1 cellular context compared by ENCODE assay signal in genomic region chr2:14303366-14304115, GRCh38.
TF ChIP-seq lines count a peak whose summit lies in the region.

No MANE protein-coding gene starts in this region.

TF ChIP-seq in GM12878, 131 proteins besides CTCF, POLR2A, EP300 and RAD21 (continued from another document):
- TF ChIP-seq RFX5 (IDR thresholded peaks at IDR 0.05; ENCODE audit: low read depth, low read length) = no peak
TF ChIP-seq in GM12878: peak in this region for 44.
